ENCODE assay signal across 10 cellular contexts in genomic region chr1:116855220-116855619, GRCh38. TPM values are rescaled to one million over a fixed set of nuclear protein-coding genes. Genes with fewer than 3 reads are reported as not detected.
A peak's percentile ranks its signal among the peaks of the same experiment; 100 is the strongest.
DNase-seq lines count a peak whose midpoint lies in the region; ATAC-seq, FAIRE-seq and TF ChIP-seq lines count a peak whose summit lies in the region.
"Had no signal": no experiment of that assay in that cellular context is flagged by ENCODE, and none has a peak within 500 bp of the region (broad histone marks: within the 10 kb centered on the region; RNA-seq: fewer than 3 reads in every experiment).

No MANE protein-coding gene starts in this region.

- no peak for FAIRE-seq in HepG2 (lab: Jason Lieb, UNC)

- in situ Hi-C loops in HepG2 (cut with HindIII; ENCODE audit: extremely low pct_ligation_motif_present, low pct_unique_long_range_greater_than_20kb) (no loop called here), astrocyte of the spinal cord (cut with HindIII; ENCODE audit: low sequenced_read_pairs) (no loop called here)

- peak in 3 of 4 donors; percentile 37 to 66 (median 51) for ATAC-seq in right lobe of liver
- no peak for ATAC-seq in HepG2
- ATAC-seq in lower lobe of right lung, result peak; percentile 32 to 45
- no peak for ATAC-seq in HG03108 (IDR thresholded peaks at IDR 0.05; ENCODE audit: unreplicated experiment)
- ATAC-seq: activated CD8-positive, alpha-beta memory T cell treated with anti-CD3 and anti-CD28 coated beads, Interleukin-2, amount 10 ng/mL, durations not matched to agents 7 days and 5 days had no signal

- no peak for TF ChIP-seq RAD21 in HepG2 (CRISPR knock-in tag; IDR thresholded peaks at IDR 0.05)

- H3K79me2 ChIP-seq in HepG2 (ENCODE audit: insufficient read depth, low read length), result no peaks in the 10 kb centered on the region

- H3K27me3 ChIP-seq in right lobe of liver, result no peaks in the 10 kb centered on the region
- no peaks in the 10 kb centered on the region for H3K27me3 ChIP-seq in HepG2 (ENCODE audit: control insufficient read depth in 1 of 2, insufficient read depth in 2 of 2, low read length in 2 of 2)
- H3K27me3 ChIP-seq in lower lobe of right lung (ENCODE audit: low read depth), result no peaks in the 10 kb centered on the region

- H2AFZ ChIP-seq in HepG2 (ENCODE audit: low read length), result no peak overlapping the region

- H4K20me1 ChIP-seq in HepG2 (ENCODE audit: insufficient read depth, low read length), result no peaks in the 10 kb centered on the region

- TF ChIP-seq EP300 in HepG2 (IDR thresholded peaks at IDR 0.05; ENCODE audit: low read depth in 2 of 2, low read length in 2 of 2), result no peak
- no peak for TF ChIP-seq EP300 in HepG2 (CRISPR knock-in tag; IDR thresholded peaks at IDR 0.05; ENCODE audit: borderline replicate concordance)

- peaks cover 0 to 13% (median 4%) of the 10 kb centered on the region in 4 donors for H3K4me1 ChIP-seq in right lobe of liver
- H3K4me1 ChIP-seq in HepG2 (ENCODE audit: insufficient read depth, low read length), result peaks cover 11% of the 10 kb centered on the region
- peaks cover 18% of the 10 kb centered on the region for H3K4me1 ChIP-seq in lower lobe of right lung

- H3K36me3 ChIP-seq in right lobe of liver, result no peaks in the 10 kb centered on the region
- no peaks in the 10 kb centered on the region for H3K36me3 ChIP-seq in HepG2 (replicated peaks in 1 of 2; ENCODE audit: control insufficient read depth in 1 of 2, insufficient read depth in 2 of 2, low read length in 2 of 2)
- H3K36me3 ChIP-seq in lower lobe of right lung, result no peaks in the 10 kb centered on the region

- TF ChIP-seq POLR2A in right lobe of liver (IDR thresholded peaks at IDR 0.05) (no peak), HepG2 (IDR thresholded peaks at IDR 0.05; ENCODE audit: insufficient read depth in 1 of 2, low read depth in 2 of 2, low read length in 2 of 2) (no peak)

- no peak overlapping the region for H3K9ac ChIP-seq in HepG2 (ENCODE audit: insufficient read depth, low read depth, low read length)

- no peak for TF ChIP-seq CTCF in right lobe of liver (IDR thresholded peaks at IDR 0.05)
- TF ChIP-seq CTCF in HepG2 (CRISPR knock-in tag; IDR thresholded peaks at IDR 0.05), result no peak
- TF ChIP-seq CTCF in astrocyte of the spinal cord (IDR thresholded peaks at IDR 0.05; ENCODE audit: low read depth, low read length), result no peak
- no peak for TF ChIP-seq CTCF in lower lobe of right lung (IDR thresholded peaks at IDR 0.05)
- no peak for TF ChIP-seq CTCF in GM10248 (IDR thresholded peaks at IDR 0.05; ENCODE audit: control extremely low read depth, extremely low read depth, low read depth, missing control alignments)

- DNase-seq in right lobe of liver, result peak in 1 of 3 donors; percentile 34
- DNase-seq in HepG2 (ENCODE audit: low spot score), result no peak
- peak; percentile 56 for DNase-seq in astrocyte of the spinal cord (ENCODE audit: low read depth, low spot score)
- DNase-seq in lower lobe of right lung, result no peak
- no peak for DNase-seq in HuH-7.5 (ENCODE audit: low spot score)
- no peak for DNase-seq in GF-D8 (lab: John Stamatoyannopoulos, UW)
- DNase-seq in GM10248 (ENCODE audit: extremely low spot score), result no peak
- DNase-seq: activated CD8-positive, alpha-beta memory T cell treated with anti-CD3 and anti-CD28 coated beads, Interleukin-2, amount 10 ng/mL, durations not matched to agents 7 days and 5 days; Calu3 had no signal

- BruUV-seq in HepG2 (replicated peaks; lab: Mats Ljungman, UMichigan), result no TSS peak

- H3K4me3 ChIP-seq in right lobe of liver (no peak overlapping the region), HepG2 (replicated peaks in 1 of 3; ENCODE audit: insufficient read depth in 1 of 3, low read depth in 2 of 3, low read length in 3 of 3) (no peak overlapping the region), astrocyte of the spinal cord (ENCODE audit: low read depth, low read length) (no peak overlapping the region), lower lobe of right lung (no peak overlapping the region)

- no peaks in the 10 kb centered on the region for H3K9me3 ChIP-seq in right lobe of liver
- no peaks in the 10 kb centered on the region for H3K9me3 ChIP-seq in HepG2 (ENCODE audit: low read length)
- H3K9me3 ChIP-seq in lower lobe of right lung, result no peaks in the 10 kb centered on the region

- intact Hi-C loops in right lobe of liver (cut with DNase I) (no loop called here), HepG2 (cut with micrococcal nuclease; ENCODE audit: unreplicated experiment) (no loop called here), lower lobe of right lung (cut with DNase I) (no loop called here)

- CTCF ChIA-PET in HepG2 (lab: Yijun Ruan, JAX; ENCODE audit: low intra/inter-chr PET ratio, low total read pairs), result no interaction called here
- CTCF ChIA-PET in GM10248 (lab: Yijun Ruan, JAX), result interaction anchor here (1.0 to 2.7 kb wide), 7 partner anchors 9 to 64 kb away, joined by 3 to 12 read pairs (median 5); no protein-coding TSS in a partner anchor

- no peak overlapping the region for H3K4me2 ChIP-seq in HepG2 (ENCODE audit: low read depth, low read length)

- POLR2A ChIA-PET in HepG2 (lab: Yijun Ruan, JAX), result no interaction called here
- POLR2A ChIA-PET in GM10248 (lab: Yijun Ruan, JAX), result no interaction called here

- H3K27ac ChIP-seq in right lobe of liver, result no peak overlapping the region
- H3K27ac ChIP-seq in HepG2 (ENCODE audit: extremely low read length, insufficient read depth, low read length), result no peak overlapping the region
- no peak overlapping the region for H3K27ac ChIP-seq in lower lobe of right lung

- WGBS in right lobe of liver (ENCODE audit: insufficient coverage, low coverage, low lambda C conversion rate, missing lambda C conversion rate), result 30% methylated on average over 2 of the region's 5 CpGs
- WGBS in HepG2 (ENCODE audit: low lambda C conversion rate), result 41% methylated on average over 5 of the region's 5 CpGs

TF ChIP-seq in HepG2, 621 proteins besides CTCF, POLR2A, EP300 and RAD21 (continues in another document):
- TF ChIP-seq SMARCC2 (IDR thresholded peaks at IDR 0.05), result no peak
- no peak for TF ChIP-seq SETDB1 (CRISPR knock-in tag; IDR thresholded peaks at IDR 0.05; ENCODE audit: borderline replicate concordance)
- no peak for TF ChIP-seq GFI1 (CRISPR knock-in tag; IDR thresholded peaks at IDR 0.05; ENCODE audit: borderline replicate concordance)
- TF ChIP-seq DBP (CRISPR knock-in tag; IDR thresholded peaks at IDR 0.05; ENCODE audit: not compliant biosample characterization), result no peak
- TF ChIP-seq PAWR (CRISPR knock-in tag; IDR thresholded peaks at IDR 0.05; ENCODE audit: borderline replicate concordance), result no peak
- no peak for TF ChIP-seq ATF4 (CRISPR knock-in tag; IDR thresholded peaks at IDR 0.05)
- no peak for TF ChIP-seq NPAS2 (CRISPR knock-in tag; IDR thresholded peaks at IDR 0.05; ENCODE audit: borderline replicate concordance)
- TF ChIP-seq DDIT3 (CRISPR knock-in tag; IDR thresholded peaks at IDR 0.05), result no peak
- no peak for TF ChIP-seq IRF2 (CRISPR knock-in tag; IDR thresholded peaks at IDR 0.05)

RNA-seq across cellular contexts. Expression of gene PTGFRN, which starts 54.5 kb away (rescaled TPM):
- total RNA-seq in right lobe of liver (10 to 100 TPM; 12.6 to 28.1 (median 17.5) TPM), HepG2 (2016; rRNA removed; fragmentation: Illumina TruSeq; extraction: Trizol) (5.2 and 11.3 TPM in 2 replicates), lower lobe of right lung (31.1 TPM)
- total RNA-seq in HepG2 (2016; cell fraction: cytosol; rRNA removed; fragmentation: Illumina TruSeq; extraction: Trizol; ENCODE audit: low read depth), result 0.30 and 0.44 TPM in 2 replicates
- 4.6 and 10.3 TPM in 2 replicates for total RNA-seq in HepG2 (2016; cell fraction: insoluble cytoplasmic fraction; rRNA removed; fragmentation: Illumina TruSeq; extraction: Trizol)
- total RNA-seq in HepG2 (2016; cell fraction: membrane; rRNA removed; fragmentation: Illumina TruSeq; extraction: Trizol), result 2.2 and 2.3 TPM in 2 replicates
- 10.6 and 12.9 TPM in 2 replicates for total RNA-seq in HepG2 (2016; cell fraction: nucleus; rRNA removed; fragmentation: Illumina TruSeq; extraction: Trizol)
- polyA plus RNA-seq in HepG2 (2011; rRNA removed), result 3.3 and 3.5 TPM in 2 replicates
- 2.2 and 2.7 TPM in 2 replicates for polyA plus RNA-seq in HepG2 (2011; cell fraction: cytosol; rRNA removed)
- 1.7 and 1.8 TPM in 2 replicates for polyA plus RNA-seq in HepG2 (2011; cell fraction: nucleus; rRNA removed)
- 2.2 and 3.3 TPM in 2 replicates for polyA plus RNA-seq in HepG2 (2012)
- 0.94 and 1.1 TPM in 2 replicates for polyA plus RNA-seq in HepG2 (2016; cell fraction: cytosol; fragmentation: Illumina TruSeq; extraction: Trizol; ENCODE audit: low read depth)
- 4.4 and 4.6 TPM in 2 replicates for polyA plus RNA-seq in HepG2 (2016; cell fraction: insoluble cytoplasmic fraction; fragmentation: Illumina TruSeq; extraction: Trizol; ENCODE audit: low read depth)
- 1.9 and 2.4 TPM in 2 replicates for polyA plus RNA-seq in HepG2 (2016; cell fraction: membrane; fragmentation: Illumina TruSeq; extraction: Trizol; ENCODE audit: low read depth)
- polyA plus RNA-seq in HepG2 (2016; cell fraction: nucleus; fragmentation: Illumina TruSeq; extraction: Trizol; ENCODE audit: insufficient read depth, low read depth), result 15.1 and 17.0 TPM in 2 replicates
- polyA minus RNA-seq in HepG2 (2011; rRNA and poly(A)+ RNA removed; ENCODE audit: low replicate concordance), result 7.4 and 47.2 TPM in 2 replicates
- polyA minus RNA-seq in HepG2 (2011; cell fraction: cytosol; rRNA and poly(A)+ RNA removed), result 2.9 and 5.4 TPM in 2 replicates
- 3.1 and 3.5 TPM in 2 replicates for polyA minus RNA-seq in HepG2 (2011; cell fraction: nucleus; rRNA and poly(A)+ RNA removed)

Comparison
In these comparisons a context has a peak if more than half of its experiments do, and no peak if none do; other contexts are left out.
1. ATAC-seq: peak in right lobe of liver (3 of 4) and lower lobe of right lung (2 of 2); none in HepG2 (single experiment) and HG03108 (single experiment).